ENCODE assay signal across 8 cellular contexts in genomic region chr4:184473265-184473514, GRCh38. TPM values are rescaled to one million over a fixed set of nuclear protein-coding genes. Genes with fewer than 3 reads are reported as not detected.
DNase-seq lines count a peak whose midpoint lies in the region; ATAC-seq and TF ChIP-seq lines count a peak whose summit lies in the region.

No MANE protein-coding gene starts in this region.

- no peak for TF ChIP-seq CTCF in LNCaP clone FGC (IDR thresholded peaks at IDR 0.05; ENCODE audit: control insufficient read depth, extremely low read depth, insufficient read depth)
- no peak for TF ChIP-seq CTCF in esophagus squamous epithelium (IDR thresholded peaks at IDR 0.05)
- TF ChIP-seq CTCF in gastrocnemius medialis (IDR thresholded peaks at IDR 0.05 in 4 of 5, conservative IDR thresholded peaks at IDR 0.05 in 1 of 5) = no peak

- TF ChIP-seq POLR2A in esophagus squamous epithelium (IDR thresholded peaks at IDR 0.05) (no peak), gastrocnemius medialis (IDR thresholded peaks at IDR 0.05) (peak; percentile 45 to 63)

- no peak for DNase-seq in LNCaP clone FGC (ENCODE audit: low read depth)
- DNase-seq in esophagus squamous epithelium (lab: John Stamatoyannopoulos, UW) = no peak
- DNase-seq in gastrocnemius medialis = no peak
- no peak for DNase-seq in activated CD4-positive, CD25-positive, alpha-beta regulatory T cell treated with anti-CD3 and anti-CD28 coated beads, Interleukin-2, amount 50 U/mL, for 72 hours
- DNase-seq in stimulated activated CD8-positive, alpha-beta memory T cell treated with anti-CD3 and anti-CD28 coated beads, Interleukin-4, amount 100 ng/mL, for 48 hours = no peak
- DNase-seq in DMS 273 (lab: John Stamatoyannopoulos, UW; ENCODE audit: unreplicated experiment) = no peak

- H3K4me3 ChIP-seq in LNCaP clone FGC (ENCODE audit: low read depth, low read length) (peak overlapping the region; percentile 90), esophagus squamous epithelium (peak overlapping the region; percentile 74 to 89 (median 81)), gastrocnemius medialis (peak overlapping the region; percentile 83 to 98 (median 86))

- no CpG with 5 or more reads among the region's 37 CpGs for WGBS in esophagus squamous epithelium, 2 donors

- peaks cover 3 to 69% (median 26%) of the 10 kb centered on the region in 3 donors for H3K4me1 ChIP-seq in esophagus squamous epithelium
- H3K4me1 ChIP-seq in gastrocnemius medialis = peaks cover 64 to 67% of the 10 kb centered on the region in 2 donors

- intact Hi-C loops in esophagus squamous epithelium (cut with DNase I) = loop anchor here (10.0 kb wide), 1 partner anchor 188 kb away; no protein-coding TSS in a partner anchor
- intact Hi-C loops in gastrocnemius medialis (cut with DNase I; ENCODE audit: low total_unique reads) = loop anchor here (2.0 to 10.0 kb wide), 3 partner anchors 56 to 352 kb away; partner anchors contain the start of gene ACSL1

- ATAC-seq in GM19023 (IDR thresholded peaks at IDR 0.05; ENCODE audit: unreplicated experiment) (peak; percentile 7), gastrocnemius medialis (peak in 1 of 2 donors; percentile 22), HG03045 (IDR thresholded peaks at IDR 0.05; ENCODE audit: unreplicated experiment) (no peak)

- in situ Hi-C loops in gastrocnemius medialis (cut with MboI; ENCODE audit: low sequenced_read_pairs in 4 of 4) = loop anchor here in 1 of 4 donors (10.0 kb wide), 2 partner anchors 62 to 78 kb away; no protein-coding TSS in a partner anchor

- H3K36me3 ChIP-seq in esophagus squamous epithelium = no peaks in the 10 kb centered on the region
- H3K36me3 ChIP-seq in gastrocnemius medialis = no peaks in the 10 kb centered on the region

- no peaks in the 10 kb centered on the region for H3K9me3 ChIP-seq in esophagus squamous epithelium
- no peaks in the 10 kb centered on the region for H3K9me3 ChIP-seq in gastrocnemius medialis

- H3K27me3 ChIP-seq in esophagus squamous epithelium (no peaks in the 10 kb centered on the region), gastrocnemius medialis (no peaks in the 10 kb centered on the region)

- peak overlapping the region; percentile 97 to 99 (median 97) for H3K27ac ChIP-seq in esophagus squamous epithelium
- peak overlapping the region; percentile 96 to 100 (median 98) for H3K27ac ChIP-seq in gastrocnemius medialis

RNA-seq across cellular contexts. Expression of gene IRF2, which starts 1.2 kb away (rescaled TPM):
- total RNA-seq in esophagus squamous epithelium (10 to 100 TPM; 16.6 to 30.2 (median 23.4) TPM), gastrocnemius medialis (10 to 100 TPM; 20.9 to 37.1 (median 32.8) TPM)

Comparison
In these comparisons a context has a peak if more than half of its experiments do, and no peak if none do; other contexts are left out.
1. POLR2A ChIP-seq: peak in gastrocnemius medialis (2 of 2); none in esophagus squamous epithelium (0 of 4).
2. Peak in every context shown above with its lines, with median percentiles within 50 percentile points of each other: H3K4me3 ChIP-seq.